In genomic region chr16:5379948-5380347, GRCh38 we compare ENCODE assay signal across 15 cellular contexts.
DNase-seq lines count a peak whose midpoint lies in the region; TF ChIP-seq lines count a peak whose summit lies in the region.
"Had no signal": no experiment of that assay in that cellular context is flagged by ENCODE, and none has a peak within 500 bp of the region (broad histone marks: within the 10 kb centered on the region; RNA-seq: fewer than 3 reads in every experiment).

No MANE protein-coding gene starts in this region.

- no peak overlapping the region for H3K4me3 ChIP-seq in A673 (ENCODE audit: low read depth, low read length, poor library complexity, severe bottlenecking)
- H3K4me3 ChIP-seq in HEK293 (ENCODE audit: low read depth, low read length): no peak overlapping the region
- H3K4me3 ChIP-seq: GM23338 had no signal

- CTCF ChIA-PET in A673 (lab: Charles Lee): no interaction called here
- CTCF ChIA-PET in HEK293 (lab: Yijun Ruan, JAX): no interaction called here

- H3K4me1 ChIP-seq in A673 (ENCODE audit: insufficient read depth, low read length, poor library complexity, severe bottlenecking): no peaks in the 10 kb centered on the region
- H3K4me1 ChIP-seq in HEK293 (ENCODE audit: control insufficient read depth, insufficient read depth, low read length): no peaks in the 10 kb centered on the region

- BruUV-seq in A673 (replicated peaks; lab: Mats Ljungman, UMichigan): no TSS peak

- POLR2A ChIA-PET in A673 (lab: Charles Lee; ENCODE audit: low non-redundant PET) (no interaction called here), HEK293 (lab: Yijun Ruan, JAX) (no interaction called here)

- H3K36me3 ChIP-seq in A673 (ENCODE audit: insufficient read depth, low read length, poor library complexity, severe bottlenecking) (no peaks in the 10 kb centered on the region), HEK293 (ENCODE audit: control insufficient read depth in 2 of 2, insufficient read depth in 1 of 2, low read length in 2 of 2) (no peaks in the 10 kb centered on the region)
- H3K36me3 ChIP-seq: BE2C had no signal

- no peak for TF ChIP-seq CTCF in A673 (conservative IDR thresholded peaks at IDR 0.05; ENCODE audit: low read depth, low read length)
- TF ChIP-seq CTCF in HEK293 (tag by site-specific recombination; IDR thresholded peaks at IDR 0.05): no peak

- H3K9me3 ChIP-seq in A673 (ENCODE audit: low read depth, low read length, poor library complexity, severe bottlenecking) (no peaks in the 10 kb centered on the region), HEK293 (ENCODE audit: control insufficient read depth, insufficient read depth, low read depth, low read length) (no peaks in the 10 kb centered on the region)
- H3K9me3 ChIP-seq: BE2C had no signal

- no peak overlapping the region for H3K27ac ChIP-seq in A673 (ENCODE audit: low read depth, low read length, poor library complexity, severe bottlenecking)
- H3K27ac ChIP-seq in HEK293 (ENCODE audit: extremely low read depth, low read depth, low read length): no peak overlapping the region
- H3K27ac ChIP-seq: C4-2B, HL-60 had no signal

- H3K27me3 ChIP-seq in A673 (replicated peaks; ENCODE audit: insufficient read depth, low read depth, low read length, poor library complexity): peaks cover 7% of the 10 kb centered on the region
- H3K27me3 ChIP-seq: BE2C had no signal

- DNase-seq in A673 (ENCODE audit: low spot score): peak; percentile 20
- DNase-seq in anterior cingulate cortex (lab: John Stamatoyannopoulos, UW): peak in 31 of 58 donors; percentile 1 to 64 (median 13)
- DNase-seq in superior temporal gyrus (ENCODE audit: extremely low spot score): peak; percentile 28
- no peak for DNase-seq in HK-2 (ENCODE audit: unreplicated experiment)
- no peak for DNase-seq in T-helper 1 cell
- DNase-seq in NCI-H187 treated with DMSO at 0.1 percent for 48 hours (lab: John Stamatoyannopoulos, UW): no peak
- DNase-seq: BE2C; CD4-positive, alpha-beta memory T cell; DMS79; H7; KG1 had no signal

- intact Hi-C loops in A673 (cut with micrococcal nuclease; ENCODE audit: unreplicated experiment): no loop called here

TF ChIP-seq in HEK293, 187 proteins besides CTCF, POLR2A, EP300 and RAD21:
- no peak for TF ChIP-seq SP3 (tag by site-specific recombination; IDR thresholded peaks at IDR 0.05)
- no peak for TF ChIP-seq MZF1 (tag by site-specific recombination; IDR thresholded peaks at IDR 0.05; ENCODE audit: borderline replicate concordance)
- TF ChIP-seq ZNF16 (tag by site-specific recombination; IDR thresholded peaks at IDR 0.05; ENCODE audit: low read depth): no peak
- TF ChIP-seq ZFP37 (tag by site-specific recombination; IDR thresholded peaks at IDR 0.05): no peak
- TF ChIP-seq OVOL3 (tag by site-specific recombination; IDR thresholded peaks at IDR 0.05): no peak
- no peak for TF ChIP-seq ZNF404 (tag by site-specific recombination; IDR thresholded peaks at IDR 0.05)
- TF ChIP-seq ZSCAN23 (tag by site-specific recombination; IDR thresholded peaks at IDR 0.05): no peak
- TF ChIP-seq ZBTB21 (tag by site-specific recombination; IDR thresholded peaks at IDR 0.05): 0 out of 2 replicates have a peak, but pooled peaks have one; percentile 26

Comparison
In these comparisons a context has a peak if more than half of its experiments do, and no peak if none do; other contexts are left out.
1. DNase-seq: peak in A673 (single experiment), anterior cingulate cortex (31 of 58) and superior temporal gyrus (single experiment); none in HK-2 (single experiment), T-helper 1 cell (0 of 5) and NCI-H187 treated with DMSO at 0.1 percent for 48 hours (single experiment).